ENCODE assay signal across 1 cellular context in the genomic region with DNA sequence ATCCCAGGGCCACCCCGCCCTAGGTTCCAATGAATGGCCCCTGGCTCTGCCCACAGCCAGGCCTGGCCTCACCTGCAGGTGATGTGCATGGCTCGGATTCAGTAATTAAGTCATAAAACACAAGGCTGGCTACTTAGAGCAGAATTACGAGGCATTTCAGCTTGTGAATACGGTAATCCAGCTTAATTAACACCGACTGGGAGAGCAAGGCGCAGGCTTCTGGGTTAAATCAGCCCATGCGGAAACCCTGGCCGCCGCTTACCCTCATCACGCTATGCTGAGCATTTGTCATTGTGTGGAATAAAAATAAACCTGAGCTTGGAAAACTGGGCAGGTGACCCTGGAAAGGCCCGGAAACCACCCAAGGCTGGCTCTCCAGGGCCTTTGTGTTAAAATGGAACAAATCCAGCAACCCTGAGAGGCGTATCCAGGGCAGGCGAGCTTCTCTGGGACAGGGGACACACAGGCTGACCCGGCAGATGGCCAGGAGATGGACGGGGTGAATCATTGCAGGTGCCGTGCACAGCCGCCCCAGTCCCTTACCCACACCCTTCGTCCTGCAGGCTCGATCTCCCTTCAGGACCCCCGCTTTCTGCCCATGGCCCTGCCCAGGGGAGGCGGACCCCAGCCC.
TF ChIP-seq lines count a peak whose summit lies in the region.

No MANE protein-coding gene starts in this region.

TF ChIP-seq in H1, 55 proteins besides CTCF, POLR2A, EP300 and RAD21 (continued from another document):
- TF ChIP-seq, protein P1, sequence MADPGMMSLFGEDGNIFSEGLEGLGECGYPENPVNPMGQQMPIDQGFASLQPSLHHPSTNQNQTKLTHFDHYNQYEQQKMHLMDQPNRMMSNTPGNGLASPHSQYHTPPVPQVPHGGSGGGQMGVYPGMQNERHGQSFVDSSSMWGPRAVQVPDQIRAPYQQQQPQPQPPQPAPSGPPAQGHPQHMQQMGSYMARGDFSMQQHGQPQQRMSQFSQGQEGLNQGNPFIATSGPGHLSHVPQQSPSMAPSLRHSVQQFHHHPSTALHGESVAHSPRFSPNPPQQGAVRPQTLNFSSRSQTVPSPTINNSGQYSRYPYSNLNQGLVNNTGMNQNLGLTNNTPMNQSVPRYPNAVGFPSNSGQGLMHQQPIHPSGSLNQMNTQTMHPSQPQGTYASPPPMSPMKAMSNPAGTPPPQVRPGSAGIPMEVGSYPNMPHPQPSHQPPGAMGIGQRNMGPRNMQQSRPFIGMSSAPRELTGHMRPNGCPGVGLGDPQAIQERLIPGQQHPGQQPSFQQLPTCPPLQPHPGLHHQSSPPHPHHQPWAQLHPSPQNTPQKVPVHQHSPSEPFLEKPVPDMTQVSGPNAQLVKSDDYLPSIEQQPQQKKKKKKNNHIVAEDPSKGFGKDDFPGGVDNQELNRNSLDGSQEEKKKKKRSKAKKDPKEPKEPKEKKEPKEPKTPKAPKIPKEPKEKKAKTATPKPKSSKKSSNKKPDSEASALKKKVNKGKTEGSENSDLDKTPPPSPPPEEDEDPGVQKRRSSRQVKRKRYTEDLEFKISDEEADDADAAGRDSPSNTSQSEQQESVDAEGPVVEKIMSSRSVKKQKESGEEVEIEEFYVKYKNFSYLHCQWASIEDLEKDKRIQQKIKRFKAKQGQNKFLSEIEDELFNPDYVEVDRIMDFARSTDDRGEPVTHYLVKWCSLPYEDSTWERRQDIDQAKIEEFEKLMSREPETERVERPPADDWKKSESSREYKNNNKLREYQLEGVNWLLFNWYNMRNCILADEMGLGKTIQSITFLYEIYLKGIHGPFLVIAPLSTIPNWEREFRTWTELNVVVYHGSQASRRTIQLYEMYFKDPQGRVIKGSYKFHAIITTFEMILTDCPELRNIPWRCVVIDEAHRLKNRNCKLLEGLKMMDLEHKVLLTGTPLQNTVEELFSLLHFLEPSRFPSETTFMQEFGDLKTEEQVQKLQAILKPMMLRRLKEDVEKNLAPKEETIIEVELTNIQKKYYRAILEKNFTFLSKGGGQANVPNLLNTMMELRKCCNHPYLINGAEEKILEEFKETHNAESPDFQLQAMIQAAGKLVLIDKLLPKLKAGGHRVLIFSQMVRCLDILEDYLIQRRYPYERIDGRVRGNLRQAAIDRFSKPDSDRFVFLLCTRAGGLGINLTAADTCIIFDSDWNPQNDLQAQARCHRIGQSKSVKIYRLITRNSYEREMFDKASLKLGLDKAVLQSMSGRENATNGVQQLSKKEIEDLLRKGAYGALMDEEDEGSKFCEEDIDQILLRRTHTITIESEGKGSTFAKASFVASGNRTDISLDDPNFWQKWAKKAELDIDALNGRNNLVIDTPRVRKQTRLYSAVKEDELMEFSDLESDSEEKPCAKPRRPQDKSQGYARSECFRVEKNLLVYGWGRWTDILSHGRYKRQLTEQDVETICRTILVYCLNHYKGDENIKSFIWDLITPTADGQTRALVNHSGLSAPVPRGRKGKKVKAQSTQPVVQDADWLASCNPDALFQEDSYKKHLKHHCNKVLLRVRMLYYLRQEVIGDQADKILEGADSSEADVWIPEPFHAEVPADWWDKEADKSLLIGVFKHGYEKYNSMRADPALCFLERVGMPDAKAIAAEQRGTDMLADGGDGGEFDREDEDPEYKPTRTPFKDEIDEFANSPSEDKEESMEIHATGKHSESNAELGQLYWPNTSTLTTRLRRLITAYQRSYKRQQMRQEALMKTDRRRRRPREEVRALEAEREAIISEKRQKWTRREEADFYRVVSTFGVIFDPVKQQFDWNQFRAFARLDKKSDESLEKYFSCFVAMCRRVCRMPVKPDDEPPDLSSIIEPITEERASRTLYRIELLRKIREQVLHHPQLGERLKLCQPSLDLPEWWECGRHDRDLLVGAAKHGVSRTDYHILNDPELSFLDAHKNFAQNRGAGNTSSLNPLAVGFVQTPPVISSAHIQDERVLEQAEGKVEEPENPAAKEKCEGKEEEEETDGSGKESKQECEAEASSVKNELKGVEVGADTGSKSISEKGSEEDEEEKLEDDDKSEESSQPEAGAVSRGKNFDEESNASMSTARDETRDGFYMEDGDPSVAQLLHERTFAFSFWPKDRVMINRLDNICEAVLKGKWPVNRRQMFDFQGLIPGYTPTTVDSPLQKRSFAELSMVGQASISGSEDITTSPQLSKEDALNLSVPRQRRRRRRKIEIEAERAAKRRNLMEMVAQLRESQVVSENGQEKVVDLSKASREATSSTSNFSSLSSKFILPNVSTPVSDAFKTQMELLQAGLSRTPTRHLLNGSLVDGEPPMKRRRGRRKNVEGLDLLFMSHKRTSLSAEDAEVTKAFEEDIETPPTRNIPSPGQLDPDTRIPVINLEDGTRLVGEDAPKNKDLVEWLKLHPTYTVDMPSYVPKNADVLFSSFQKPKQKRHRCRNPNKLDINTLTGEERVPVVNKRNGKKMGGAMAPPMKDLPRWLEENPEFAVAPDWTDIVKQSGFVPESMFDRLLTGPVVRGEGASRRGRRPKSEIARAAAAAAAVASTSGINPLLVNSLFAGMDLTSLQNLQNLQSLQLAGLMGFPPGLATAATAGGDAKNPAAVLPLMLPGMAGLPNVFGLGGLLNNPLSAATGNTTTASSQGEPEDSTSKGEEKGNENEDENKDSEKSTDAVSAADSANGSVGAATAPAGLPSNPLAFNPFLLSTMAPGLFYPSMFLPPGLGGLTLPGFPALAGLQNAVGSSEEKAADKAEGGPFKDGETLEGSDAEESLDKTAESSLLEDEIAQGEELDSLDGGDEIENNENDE (IDR thresholded peaks at IDR 0.05; ENCODE audit: insufficient replicate concordance, low read length), result no peak
- TF ChIP-seq ZNF274 (IDR thresholded peaks at IDR 0.05; ENCODE audit: borderline replicate concordance, extremely low read depth, low read length), result no peak
- TF ChIP-seq BRCA1 (IDR thresholded peaks at IDR 0.05; ENCODE audit: low read depth, low read length), result no peak
- TF ChIP-seq RFX5 (IDR thresholded peaks at IDR 0.05; ENCODE audit: borderline replicate concordance, low read depth, low read length), result no peak
- no peak for TF ChIP-seq SRF (IDR thresholded peaks at IDR 0.05; ENCODE audit: low read depth, low read length)
- no peak for TF ChIP-seq POLR2AphosphoS5 (IDR thresholded peaks at IDR 0.05; ENCODE audit: low read depth, low read length)
- no peak for TF ChIP-seq CHD1 (IDR thresholded peaks at IDR 0.05; ENCODE audit: low read depth, low read length)
- no peak for TF ChIP-seq HDAC6 (IDR thresholded peaks at IDR 0.05; ENCODE audit: low read depth, low read length)
- no peak for TF ChIP-seq KDM4A (IDR thresholded peaks at IDR 0.05; ENCODE audit: low read depth, low read length, severe bottlenecking)
- TF ChIP-seq JUN (IDR thresholded peaks at IDR 0.05; ENCODE audit: low read depth, low read length), result no peak
